Comparison of ENCODE assay signal across 15 cellular contexts in the genomic region with DNA sequence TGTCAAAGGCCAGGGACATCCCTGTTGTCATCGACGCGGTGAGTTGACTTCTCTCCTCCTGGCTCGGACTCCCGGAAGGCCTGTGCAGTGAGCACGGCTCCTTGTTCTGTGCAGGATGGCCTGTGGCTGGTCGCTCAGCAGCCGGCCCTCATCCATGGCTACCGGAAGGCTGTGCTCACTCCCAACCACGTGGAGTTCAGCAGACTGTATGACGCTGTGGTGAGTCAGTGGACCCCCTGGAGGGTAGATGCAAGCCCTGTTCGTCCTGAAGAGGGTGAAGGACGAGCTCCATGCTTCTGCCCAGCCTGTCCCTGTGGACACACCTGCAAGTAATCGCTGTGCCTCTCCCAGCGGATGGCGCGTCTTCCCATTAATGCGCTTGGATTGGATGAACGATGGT. TPM values are rescaled to one million over a fixed set of nuclear protein-coding genes. Genes with fewer than 3 reads are reported as not detected.
DNase-seq lines count a peak whose midpoint lies in the region; ATAC-seq and TF ChIP-seq lines count a peak whose summit lies in the region.
"Had no signal": no experiment of that assay in that cellular context is flagged by ENCODE, and none has a peak within 500 bp of the region (broad histone marks: within the 10 kb centered on the region; RNA-seq: fewer than 3 reads in every experiment).

No MANE protein-coding gene starts in this region.

- TF ChIP-seq RAD21 in SK-N-SH (IDR thresholded peaks at IDR 0.05; ENCODE audit: low read length): no peak

- H3K27ac Mint-ChIP-seq in activated T-cell treated with anti-CD3 and anti-CD28 coated beads, Interleukin-2, amount 50 U/mL, for 24 hours: peak overlapping the region; percentile 66
- H3K27ac Mint-ChIP-seq: activated CD4-positive, alpha-beta memory T cell treated with anti-CD3 and anti-CD28 coated beads for 36 hours had no signal

- peak overlapping the region in 1 of 2 experiments; percentile 49; a peak in 2 of 4 replicates for H3K27ac ChIP-seq in SK-N-SH (ENCODE audit: low read depth in 2 of 2, low read length in 1 of 2)
- no peak overlapping the region for H3K27ac ChIP-seq in right atrium auricular region
- H3K27ac ChIP-seq: 22Rv1 had no signal

- H3K4me1 ChIP-seq in SK-N-SH (ENCODE audit: control insufficient read depth in 1 of 2, insufficient read depth in 2 of 2, low read depth in 1 of 2, low read length in 1 of 2): peaks cover 0 to 2% of the 10 kb centered on the region in 2 experiments; a peak in 3 of 4 replicates
- no peaks in the 10 kb centered on the region for H3K4me1 ChIP-seq in right atrium auricular region
- H3K4me1 ChIP-seq: Caco-2 had no signal

- H3F3A ChIP-seq in SK-N-SH (replicated peaks; ENCODE audit: insufficient read depth): peaks cover 3% of the 10 kb centered on the region

- no peak overlapping the region for H3K4me3 Mint-ChIP-seq in activated T-cell treated with anti-CD3 and anti-CD28 coated beads, Interleukin-2, amount 50 U/mL, for 24 hours
- H3K4me3 Mint-ChIP-seq: activated CD4-positive, alpha-beta memory T cell treated with anti-CD3 and anti-CD28 coated beads for 36 hours had no signal

- no peak for DNase-seq in activated T-cell treated with anti-CD3 and anti-CD28 coated beads, Interleukin-2, amount 50 U/mL, for 24 hours
- DNase-seq in activated T-cell treated with anti-CD3 and anti-CD28 coated beads for 4 hours (no peak), SK-N-SH (no peak), fibroblast of gingiva (ENCODE audit: low read depth) (peak; percentile 14), smooth muscle cell of the brain vasculature (ENCODE audit: low read depth, low spot score) (peak; percentile 66), right atrium auricular region (ENCODE audit: low spot score) (no peak), GM03348 (ENCODE audit: low spot score) (no peak)
- DNase-seq: activated CD4-positive, alpha-beta memory T cell treated with anti-CD3 and anti-CD28 coated beads for 36 hours; activated gamma-delta T cell; Caco-2; central memory CD4-positive, alpha-beta T cell; NCI-H446; substantia nigra had no signal

- no peaks in the 10 kb centered on the region for H3K27me3 ChIP-seq in SK-N-SH (ENCODE audit: insufficient read depth)
- H3K27me3 ChIP-seq in right atrium auricular region: no peaks in the 10 kb centered on the region

- no peak for ATAC-seq in HG03442 (IDR thresholded peaks at IDR 0.05; ENCODE audit: unreplicated experiment)

- peaks cover 16% of the 10 kb centered on the region for H4K20me1 ChIP-seq in SK-N-SH (ENCODE audit: insufficient read depth)

- H3K36me3 ChIP-seq in SK-N-SH (replicated peaks in 1 of 2; ENCODE audit: control insufficient read depth in 1 of 2, insufficient read depth in 2 of 2, low read length in 1 of 2): peaks cover 25 to 65% of the 10 kb centered on the region in 2 experiments
- peaks cover 59% of the 10 kb centered on the region for H3K36me3 ChIP-seq in right atrium auricular region

- 88% methylated on average over 8 of the region's 19 CpGs for WGBS in SK-N-SH (ENCODE audit: low lambda C conversion rate)

- peaks cover 88% of the 10 kb centered on the region for H3K36me3 Mint-ChIP-seq in activated T-cell treated with anti-CD3 and anti-CD28 coated beads, Interleukin-2, amount 50 U/mL, for 24 hours (ENCODE audit: low read depth)

- no peaks in the 10 kb centered on the region for H3K27me3 Mint-ChIP-seq in activated T-cell treated with anti-CD3 and anti-CD28 coated beads, Interleukin-2, amount 50 U/mL, for 24 hours
- H3K27me3 Mint-ChIP-seq: activated CD4-positive, alpha-beta memory T cell treated with anti-CD3 and anti-CD28 coated beads for 36 hours had no signal

- H3K9ac ChIP-seq in SK-N-SH: no peak overlapping the region

- 0 out of 2 replicates have a peak overlapping the region, but pooled peaks have one; percentile 0 for H3K4me2 ChIP-seq in SK-N-SH

- no peak for TF ChIP-seq CTCF in SK-N-SH (IDR thresholded peaks at IDR 0.05)
- TF ChIP-seq CTCF in right atrium auricular region (IDR thresholded peaks at IDR 0.05): no peak

- CTCF ChIA-PET in SK-N-SH (lab: Yijun Ruan, JAX): no interaction called here

- TF ChIP-seq EP300 in SK-N-SH (IDR thresholded peaks at IDR 0.05; ENCODE audit: borderline replicate concordance in 1 of 2, low read depth in 1 of 2, low read length in 1 of 2): no peak

- H3K4me3 ChIP-seq in SK-N-SH (ENCODE audit: low read depth in 2 of 2, low read length in 1 of 2): no peak overlapping the region
- no peak overlapping the region for H3K4me3 ChIP-seq in right atrium auricular region

- H3K9me3 ChIP-seq in SK-N-SH: no peaks in the 10 kb centered on the region
- H3K9me3 ChIP-seq in right atrium auricular region: no peaks in the 10 kb centered on the region
- H3K9me3 ChIP-seq: Caco-2 had no signal

- peaks cover 18% of the 10 kb centered on the region for H3K4me1 Mint-ChIP-seq in activated T-cell treated with anti-CD3 and anti-CD28 coated beads, Interleukin-2, amount 50 U/mL, for 24 hours (ENCODE audit: low read depth)

- H3K9me2 ChIP-seq in SK-N-SH: no peaks in the 10 kb centered on the region

- H3K79me2 ChIP-seq in SK-N-SH (ENCODE audit: insufficient read depth): peaks cover 52% of the 10 kb centered on the region

- no peak overlapping the region for H2AFZ ChIP-seq in SK-N-SH (ENCODE audit: low read depth)

- POLR2A ChIA-PET in SK-N-SH (lab: Yijun Ruan, JAX): no interaction called here

- no peaks in the 10 kb centered on the region for H3K9me3 Mint-ChIP-seq in activated T-cell treated with anti-CD3 and anti-CD28 coated beads, Interleukin-2, amount 50 U/mL, for 24 hours
- H3K9me3 Mint-ChIP-seq: activated CD4-positive, alpha-beta memory T cell treated with anti-CD3 and anti-CD28 coated beads for 36 hours had no signal

TF ChIP-seq in SK-N-SH, 30 proteins besides CTCF, POLR2A, EP300 and RAD21:
- no peak for TF ChIP-seq YY1 (IDR thresholded peaks at IDR 0.05; ENCODE audit: low read depth)
- TF ChIP-seq CHD2 (IDR thresholded peaks at IDR 0.05; ENCODE audit: low read length, partially characterized antibody): no peak
- TF ChIP-seq, protein P1, sequence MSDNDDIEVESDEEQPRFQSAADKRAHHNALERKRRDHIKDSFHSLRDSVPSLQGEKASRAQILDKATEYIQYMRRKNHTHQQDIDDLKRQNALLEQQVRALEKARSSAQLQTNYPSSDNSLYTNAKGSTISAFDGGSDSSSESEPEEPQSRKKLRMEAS (IDR thresholded peaks at IDR 0.05; ENCODE audit: low read depth): peak; percentile 93
- TF ChIP-seq, protein P2, sequence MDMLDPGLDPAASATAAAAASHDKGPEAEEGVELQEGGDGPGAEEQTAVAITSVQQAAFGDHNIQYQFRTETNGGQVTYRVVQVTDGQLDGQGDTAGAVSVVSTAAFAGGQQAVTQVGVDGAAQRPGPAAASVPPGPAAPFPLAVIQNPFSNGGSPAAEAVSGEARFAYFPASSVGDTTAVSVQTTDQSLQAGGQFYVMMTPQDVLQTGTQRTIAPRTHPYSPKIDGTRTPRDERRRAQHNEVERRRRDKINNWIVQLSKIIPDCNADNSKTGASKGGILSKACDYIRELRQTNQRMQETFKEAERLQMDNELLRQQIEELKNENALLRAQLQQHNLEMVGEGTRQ (IDR thresholded peaks at IDR 0.05; ENCODE audit: borderline replicate concordance, low read depth, low read length): no peak
- TF ChIP-seq FOSL2 (IDR thresholded peaks at IDR 0.05; ENCODE audit: borderline replicate concordance, low read depth): peak; percentile 77
- TF ChIP-seq FOXM1 (IDR thresholded peaks at IDR 0.05; ENCODE audit: low read depth): no peak
- TF ChIP-seq TCF12 (IDR thresholded peaks at IDR 0.05): peak; percentile 29; the same call in 1 of the 2 replicates
- no peak for TF ChIP-seq RCOR1 (IDR thresholded peaks at IDR 0.05; ENCODE audit: low read length)
- no peak for TF ChIP-seq GABPA (IDR thresholded peaks at IDR 0.05; ENCODE audit: low read depth)
- TF ChIP-seq JUND (IDR thresholded peaks at IDR 0.05): peak; percentile 63
- TF ChIP-seq, protein P3, sequence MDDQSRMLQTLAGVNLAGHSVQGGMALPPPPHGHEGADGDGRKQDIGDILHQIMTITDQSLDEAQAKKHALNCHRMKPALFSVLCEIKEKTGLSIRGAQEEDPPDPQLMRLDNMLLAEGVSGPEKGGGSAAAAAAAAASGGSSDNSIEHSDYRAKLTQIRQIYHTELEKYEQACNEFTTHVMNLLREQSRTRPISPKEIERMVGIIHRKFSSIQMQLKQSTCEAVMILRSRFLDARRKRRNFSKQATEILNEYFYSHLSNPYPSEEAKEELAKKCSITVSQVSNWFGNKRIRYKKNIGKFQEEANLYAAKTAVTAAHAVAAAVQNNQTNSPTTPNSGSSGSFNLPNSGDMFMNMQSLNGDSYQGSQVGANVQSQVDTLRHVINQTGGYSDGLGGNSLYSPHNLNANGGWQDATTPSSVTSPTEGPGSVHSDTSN (IDR thresholded peaks at IDR 0.05): no peak
- no peak for TF ChIP-seq TEAD4 (IDR thresholded peaks at IDR 0.05; ENCODE audit: borderline replicate concordance, insufficient read depth)
- TF ChIP-seq, protein P4, sequence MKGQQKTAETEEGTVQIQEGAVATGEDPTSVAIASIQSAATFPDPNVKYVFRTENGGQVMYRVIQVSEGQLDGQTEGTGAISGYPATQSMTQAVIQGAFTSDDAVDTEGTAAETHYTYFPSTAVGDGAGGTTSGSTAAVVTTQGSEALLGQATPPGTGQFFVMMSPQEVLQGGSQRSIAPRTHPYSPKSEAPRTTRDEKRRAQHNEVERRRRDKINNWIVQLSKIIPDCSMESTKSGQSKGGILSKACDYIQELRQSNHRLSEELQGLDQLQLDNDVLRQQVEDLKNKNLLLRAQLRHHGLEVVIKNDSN (IDR thresholded peaks at IDR 0.05; ENCODE audit: borderline replicate concordance, low read depth): peak; percentile 49; the same call in 1 of the 2 replicates
- no peak for TF ChIP-seq POLR2AphosphoS5 (IDR thresholded peaks at IDR 0.05; ENCODE audit: low read depth, low read length)

RNA-seq across cellular contexts. Expression of a gene that starts 19.2 kb away (rescaled TPM):
- 32.4 and 39.8 TPM in 2 replicates for polyA plus RNA-seq in SK-N-SH (2012; rRNA removed)
- 19.9 and 25.5 TPM in 2 replicates for polyA plus RNA-seq in SK-N-SH (2012; cell fraction: cytosol; rRNA removed)
- 97.8 and 104 TPM in 2 replicates for polyA plus RNA-seq in SK-N-SH (2012; cell fraction: nucleus; rRNA removed)
- 10 to 100 TPM; 16.8 to 17.4 TPM for total RNA-seq in right atrium auricular region

Comparison
In these comparisons a context has a peak if more than half of its experiments do, and no peak if none do; other contexts are left out.
1. DNase-seq: peak in fibroblast of gingiva (single experiment) and smooth muscle cell of the brain vasculature (single experiment); none in activated T-cell treated with anti-CD3 and anti-CD28 coated beads, Interleukin-2, amount 50 U/mL, for 24 hours (single experiment), activated T-cell treated with anti-CD3 and anti-CD28 coated beads for 4 hours (single experiment), SK-N-SH (single experiment), right atrium auricular region (single experiment) and GM03348 (single experiment).